ENCODE assay signal across 8 cellular contexts in the genomic region with DNA sequence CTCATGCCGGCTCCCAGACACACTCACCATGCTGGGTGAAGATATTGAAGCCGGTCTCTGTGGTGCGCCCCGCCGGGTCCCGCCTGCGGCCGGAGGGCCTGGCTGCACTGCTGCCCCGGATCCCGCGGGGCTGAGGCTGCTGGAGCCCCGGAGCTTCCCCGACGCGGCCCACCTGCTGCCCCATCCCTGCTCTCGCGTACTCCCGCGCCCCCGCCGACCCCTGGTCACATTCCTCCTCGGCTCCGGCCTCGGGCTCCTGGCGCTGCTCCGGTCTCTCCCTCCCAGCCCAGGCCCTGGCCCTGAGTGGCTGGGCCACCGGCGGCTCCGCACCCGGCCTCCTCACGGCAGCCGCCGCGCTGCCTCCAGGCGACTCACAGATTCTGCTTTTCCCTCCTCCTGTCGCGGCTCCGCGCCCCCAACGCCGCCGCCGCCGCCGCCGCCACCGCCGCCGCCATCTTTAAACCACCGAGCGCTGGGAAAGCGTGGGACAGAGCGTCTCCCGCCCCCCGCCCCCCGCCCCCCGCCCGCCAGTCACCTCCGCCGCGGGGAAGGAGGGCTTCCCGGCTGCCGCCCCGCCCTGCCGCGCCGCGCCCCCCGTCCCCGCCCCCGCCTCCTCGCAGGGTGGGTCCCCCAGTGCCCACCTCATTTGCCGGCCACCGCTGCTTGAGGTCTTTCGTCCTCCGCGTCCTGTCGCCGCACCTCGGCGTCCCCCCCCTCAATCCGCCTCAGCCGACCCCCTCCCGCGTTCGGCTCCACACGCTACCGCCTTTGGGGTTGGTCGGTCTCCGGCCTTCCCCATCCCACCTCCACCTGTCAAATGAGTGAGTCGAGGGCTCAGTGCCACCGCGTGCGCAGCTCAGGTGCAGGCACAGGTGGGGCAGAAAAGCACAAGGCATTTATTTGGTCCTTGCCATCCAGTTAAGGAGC. TPM values are rescaled to one million over a fixed set of nuclear protein-coding genes. Genes with fewer than 3 reads are reported as not detected.
DNase-seq lines count a peak whose midpoint lies in the region; ATAC-seq and TF ChIP-seq lines count a peak whose summit lies in the region.

A gene (minus strand): TSS at position 464 of the 927 bp plus-strand sequence. CDS start 280 bp downstream, at position 184.

- TF ChIP-seq POLR2A in adrenal gland (IDR thresholded peaks at IDR 0.05), result peak; percentile 10 to 23

- peaks cover 5 to 29% of the 10 kb centered on the region in 2 donors for H3K4me1 ChIP-seq in adrenal gland (replicated peaks in 1 of 2)

- peak within 1 kb of the TSS; percentile 74 for H3K4me3 ChIP-seq in Jurkat, Clone E6-1 (ENCODE audit: low read length)
- H3K4me3 ChIP-seq in SU-DHL-6 (ENCODE audit: insufficient read depth, low read length, poor library complexity, severe bottlenecking), result peak within 1 kb of the TSS; percentile 95
- peak within 1 kb of the TSS; percentile 40 to 97 (median 66) for H3K4me3 ChIP-seq in adrenal gland

- peak within 1 kb of the TSS; percentile 41; the same call in 1 of the 2 replicates for H3K27ac ChIP-seq in SU-DHL-6 (ENCODE audit: low read depth, low read length)
- peak within 1 kb of the TSS in 4 of 5 donors; percentile 75 to 88 (median 82) for H3K27ac ChIP-seq in adrenal gland

- H3K27me3 ChIP-seq in SU-DHL-6 (ENCODE audit: low read length), result no peaks in the 10 kb centered on the region
- H3K27me3 ChIP-seq in adrenal gland, result no peaks in the 10 kb centered on the region

- H3K9ac ChIP-seq in SU-DHL-6 (ENCODE audit: low read length), result peak within 1 kb of the TSS; percentile 91

- H3K79me2 ChIP-seq in SU-DHL-6 (ENCODE audit: insufficient read depth, low read length), result peaks cover 9% of the 10 kb centered on the region

- no peaks in the 10 kb centered on the region for H3K9me2 ChIP-seq in SU-DHL-6 (replicated peaks; ENCODE audit: insufficient read depth, low read length)

- no peaks in the 10 kb centered on the region for H4K20me1 ChIP-seq in SU-DHL-6 (ENCODE audit: low read depth, low read length)

- DNase-seq in D341Med (ENCODE audit: low spot score) (peak; percentile 97), adrenal gland (peak in 6 of 7 donors; percentile 27 to 49 (median 33)), left ventricle myocardium superior (peak; percentile 62), retina (peak; percentile 83), middle frontal gyrus (ENCODE audit: extremely low spot score, low spot score) (no peak)
- no peak for DNase-seq in Jurkat, Clone E6-1 (ENCODE audit: low read depth, low spot score)

- 0% methylated on average over 10 to 83 of the region's 94 CpGs for WGBS in adrenal gland, 4 donors

- H3K9me3 ChIP-seq in SU-DHL-6 (ENCODE audit: insufficient read depth, low read length) (no peaks in the 10 kb centered on the region), adrenal gland (replicated peaks in 1 of 3) (no peaks in the 10 kb centered on the region)

- no peaks in the 10 kb centered on the region for H3K36me3 ChIP-seq in SU-DHL-6 (ENCODE audit: low read length)
- H3K36me3 ChIP-seq in adrenal gland (replicated peaks in 1 of 2), result no peaks in the 10 kb centered on the region

- peak within 1 kb of the TSS; percentile 98 for H2AFZ ChIP-seq in SU-DHL-6 (ENCODE audit: low read depth, low read length, severe bottlenecking)

- H3F3A ChIP-seq in SU-DHL-6 (ENCODE audit: insufficient read depth), result peaks cover 7% of the 10 kb centered on the region; the same call in 1 of the 2 replicates

- peak within 1 kb of the TSS; percentile 65 for H3K4me2 ChIP-seq in SU-DHL-6 (ENCODE audit: low read depth, low read length, poor library complexity, severe bottlenecking)

- no peak for TF ChIP-seq CTCF in SU-DHL-6 (IDR thresholded peaks at IDR 0.05; ENCODE audit: insufficient read depth, low read length, poor library complexity, severe bottlenecking)
- TF ChIP-seq CTCF in adrenal gland (IDR thresholded peaks at IDR 0.05), result no peak

- ATAC-seq in GM21515 (IDR thresholded peaks at IDR 0.05; ENCODE audit: unreplicated experiment) (peak; percentile 58), left ventricle myocardium superior (peak; percentile 93)

- intact Hi-C loops in adrenal gland (cut with DNase I) (no loop called here), left ventricle myocardium superior (cut with micrococcal nuclease) (no loop called here)

RNA-seq across cellular contexts. Expression of the gene that starts here (rescaled TPM):
- polyA plus RNA-seq in Jurkat, Clone E6-1 (2012; ENCODE audit: insufficient read depth, insufficient read length), result 4.2 TPM
- total RNA-seq in adrenal gland (10 to 100 TPM in 6 of 8 donors, 1 to 10 TPM in 2; 8.8 to 21.0 (median 14.6) TPM), left ventricle myocardium superior (8.4 TPM)
- 1 to 10 TPM; 2.9 to 7.2 (median 6.0) TPM for polyA plus RNA-seq in adrenal gland

Comparison
In these comparisons a context has a peak if more than half of its experiments do, and no peak if none do; other contexts are left out.
1. DNase-seq: peak in D341Med (single experiment), adrenal gland (6 of 7), left ventricle myocardium superior (single experiment) and retina (single experiment); none in Jurkat, Clone E6-1 (single experiment) and middle frontal gyrus (single experiment).
2. Peak in every context shown above with its lines, with median percentiles within 50 percentile points of each other: H3K4me3 ChIP-seq.